ENCODE assay signal across 1 cellular context in the genomic region with DNA sequence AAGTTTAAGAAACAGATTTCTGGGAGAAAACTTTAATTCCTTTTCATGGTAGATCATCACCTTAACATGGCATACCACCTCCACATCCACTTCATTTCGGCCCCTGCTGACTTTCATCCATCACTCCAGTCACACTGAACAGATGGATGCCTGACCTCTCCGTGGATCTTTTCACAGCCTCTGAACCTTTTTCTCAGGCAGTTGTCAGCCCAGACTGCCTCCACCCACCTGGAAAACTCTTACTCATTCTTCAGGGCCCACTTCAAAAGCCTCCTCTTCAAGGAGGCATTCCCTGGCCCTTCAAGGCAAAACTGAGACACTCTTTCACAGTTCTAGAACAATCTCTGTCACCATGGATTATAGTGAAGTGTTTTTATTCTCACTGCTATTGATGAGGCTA.
TF ChIP-seq lines count a peak whose summit lies in the region.

No MANE protein-coding gene starts in this region.

TF ChIP-seq in GM23338, 12 proteins besides CTCF, POLR2A, EP300 and RAD21 (continued from another document):
- TF ChIP-seq REST (IDR thresholded peaks at IDR 0.05; ENCODE audit: unreplicated experiment): no peak
- TF ChIP-seq JUNB (IDR thresholded peaks at IDR 0.05; ENCODE audit: unreplicated experiment): no peak
- TF ChIP-seq CREB1 (CRISPR knock-in tag; IDR thresholded peaks at IDR 0.05; ENCODE audit: low read depth): no peak
- TF ChIP-seq ZNF462 (CRISPR knock-in tag; IDR thresholded peaks at IDR 0.05): no peak
- TF ChIP-seq POLR2AphosphoS5 (IDR thresholded peaks at IDR 0.05; ENCODE audit: low read depth): no peak
- no peak for TF ChIP-seq NANOG (IDR thresholded peaks at IDR 0.05; ENCODE audit: borderline replicate concordance)
- no peak for TF ChIP-seq ZNF114 (CRISPR knock-in tag; IDR thresholded peaks at IDR 0.05)
- TF ChIP-seq EZH2 (IDR thresholded peaks at IDR 0.05; ENCODE audit: low read depth, unreplicated experiment): no peak
- no peak for TF ChIP-seq STAT1 (IDR thresholded peaks at IDR 0.05; ENCODE audit: unreplicated experiment)
TF ChIP-seq in GM23338: peak in this region for 0.
